In genomic region chr1:50179639-50180038, GRCh38 we compare ENCODE assay signal across 30 cellular contexts.
"Had no signal": no experiment of that assay in that cellular context is flagged by ENCODE, and none has a peak within 500 bp of the region (broad histone marks: within the 10 kb centered on the region; RNA-seq: fewer than 3 reads in every experiment).

No MANE protein-coding gene starts in this region.

- H3K36me3 ChIP-seq: left lung, neural progenitor cell, neutrophil, sigmoid colon, tibial nerve, vagina had no signal

- H3K79me2 ChIP-seq: parathyroid adenoma had no signal

- H3K9ac ChIP-seq: neural progenitor cell, parathyroid adenoma had no signal

- DNase-seq: head of caudate nucleus; hypothalamus; immature natural killer cell; kidney; left lung; mesendoderm; naive B cell; natural killer cell; nephron progenitor cell; occipital lobe; retina; right cardiac atrium; sigmoid colon; stimulated activated CD4-positive, alpha-beta T cell treated with anti-CD3 and anti-CD28 coated beads, Interleukin-1b, Interleukin-23, amount 100 ng/mL, for 48 hours; stimulated activated CD4-positive, alpha-beta T cell treated with anti-CD3 and anti-CD28 coated beads, Interleukin-2, amount 100 ng/mL, for 48 hours; stimulated activated CD4-positive, alpha-beta T cell treated with anti-CD3 and anti-CD28 coated beads, Interleukin-4, amount 100 ng/mL, for 4 hours; stimulated activated CD8-positive, alpha-beta memory T cell treated with anti-CD3 and anti-CD28 coated beads, Interleukin-4, amount 100 ng/mL, for 48 hours; stimulated activated naive CD4-positive, alpha-beta T cell treated with Interleukin-2 at 50 U/mL for 16 hours; stimulated activated naive CD8-positive, alpha-beta T cell treated with anti-CD3 and anti-CD28 coated beads, Interleukin-15, amount 100 ng/mL, for 72 hours; substantia nigra had no signal

- H3K4me1 ChIP-seq: left lung, neural progenitor cell, parathyroid adenoma, sigmoid colon, tibial nerve, vagina had no signal

- FAIRE-seq: kidney had no signal

- H3K9me3 Mint-ChIP-seq: mesothelial cell of epicardium; naive B cell; natural killer cell; neural progenitor cell; stimulated activated memory B cell treated with anti-CD40 and anti-IgM and Interleukin-4, amounts not matched to agents 10 μg/mL and 1 μg/mL and 100 μg/mL, for 72 hours; stimulated activated naive CD8-positive, alpha-beta T cell treated with anti-CD3 and anti-CD28 coated beads, Interleukin-15, amount 100 ng/mL, for 72 hours; type B pancreatic cell had no signal

- H3K36me3 Mint-ChIP-seq: immature natural killer cell; mesothelial cell of epicardium; naive B cell; natural killer cell; neural progenitor cell; stimulated activated memory B cell treated with anti-CD40 and anti-IgM and Interleukin-4, amounts not matched to agents 10 μg/mL and 1 μg/mL and 100 μg/mL, for 72 hours; type B pancreatic cell had no signal

- H3K4me2 ChIP-seq: neural progenitor cell, smooth muscle cell had no signal

- H2AFZ ChIP-seq: neural progenitor cell, parathyroid adenoma had no signal

- H3K4me1 Mint-ChIP-seq: immature natural killer cell; mesothelial cell of epicardium; nephron progenitor cell; neural progenitor cell; stimulated activated naive CD8-positive, alpha-beta T cell treated with anti-CD3 and anti-CD28 coated beads, Interleukin-15, amount 100 ng/mL, for 72 hours had no signal

- H3K27ac ChIP-seq: left lung, neural progenitor cell, neutrophil, parathyroid adenoma, sigmoid colon, tibial nerve, vagina had no signal

- ATAC-seq: left lung; natural killer cell; right cardiac atrium; stimulated activated memory B cell treated with anti-CD40 and anti-IgM and Interleukin-4, amounts not matched to agents 10 μg/mL and 1 μg/mL and 100 μg/mL, for 72 hours; stimulated activated naive CD8-positive, alpha-beta T cell treated with anti-CD3 and anti-CD28 coated beads, Interleukin-15, amount 100 ng/mL, for 72 hours had no signal

- H3K27me3 ChIP-seq: neural progenitor cell, neutrophil, tibial nerve, vagina had no signal

- H3K4me3 ChIP-seq: left lung, lung, neural progenitor cell, sigmoid colon, smooth muscle cell, tibial nerve, vagina had no signal

- H3K27ac Mint-ChIP-seq: immature natural killer cell; mesothelial cell of epicardium; naive B cell; natural killer cell; nephron progenitor cell; neural progenitor cell; stimulated activated memory B cell treated with anti-CD40 and anti-IgM and Interleukin-4, amounts not matched to agents 10 μg/mL and 1 μg/mL and 100 μg/mL, for 72 hours; stimulated activated naive CD8-positive, alpha-beta T cell treated with anti-CD3 and anti-CD28 coated beads, Interleukin-15, amount 100 ng/mL, for 72 hours; type B pancreatic cell had no signal

- H3K4me3 Mint-ChIP-seq: immature natural killer cell; mesothelial cell of epicardium; naive B cell; natural killer cell; nephron progenitor cell; neural progenitor cell; stimulated activated memory B cell treated with anti-CD40 and anti-IgM and Interleukin-4, amounts not matched to agents 10 μg/mL and 1 μg/mL and 100 μg/mL, for 72 hours; stimulated activated naive CD8-positive, alpha-beta T cell treated with anti-CD3 and anti-CD28 coated beads, Interleukin-15, amount 100 ng/mL, for 72 hours; type B pancreatic cell had no signal

- H3K9me3 ChIP-seq: left lung, neutrophil, sigmoid colon, tibial nerve, vagina had no signal
